Comparison of ENCODE assay signal across 9 cellular contexts in the genomic region with DNA sequence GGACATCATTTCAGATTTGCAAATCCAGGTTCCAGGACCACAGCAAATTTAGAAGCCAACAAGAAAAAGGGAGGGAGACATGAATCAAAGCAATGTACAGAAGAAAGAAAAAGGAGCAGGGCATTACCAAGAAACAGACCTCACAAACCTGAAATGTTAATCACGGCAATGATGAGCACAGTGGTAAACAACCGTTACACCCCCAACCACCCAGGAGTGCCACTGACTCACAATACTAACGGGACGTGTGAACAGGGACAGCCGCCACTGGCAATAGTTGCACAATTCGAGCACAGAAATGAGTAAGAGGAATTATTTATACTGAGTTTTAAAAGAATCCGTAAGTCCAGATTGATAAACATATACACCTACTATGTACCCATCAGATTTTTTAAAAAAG. TPM values are rescaled to one million over a fixed set of nuclear protein-coding genes. Genes with fewer than 3 reads are reported as not detected.
A peak's percentile ranks its signal among the peaks of the same experiment; 100 is the strongest.
DNase-seq lines count a peak whose midpoint lies in the region; ATAC-seq and TF ChIP-seq lines count a peak whose summit lies in the region.
"Had no signal": no experiment of that assay in that cellular context is flagged by ENCODE, and none has a peak within 500 bp of the region (broad histone marks: within the 10 kb centered on the region; RNA-seq: fewer than 3 reads in every experiment).

No MANE protein-coding gene starts in this region.

- H3K27me3 ChIP-seq in gastroesophageal sphincter, result no peaks in the 10 kb centered on the region

- H3K4me1 ChIP-seq in HEK293 (ENCODE audit: control insufficient read depth, insufficient read depth, low read length), result peaks cover 31% of the 10 kb centered on the region
- H3K4me1 ChIP-seq in gastroesophageal sphincter, result peaks cover 17 to 97% (median 43%) of the 10 kb centered on the region in 3 donors

- H3K36me3 ChIP-seq in HEK293 (ENCODE audit: control insufficient read depth in 2 of 2, insufficient read depth in 1 of 2, low read length in 2 of 2), result peaks cover 50 to 76% of the 10 kb centered on the region in 2 experiments
- H3K36me3 ChIP-seq in gastroesophageal sphincter, result peaks cover 0 to 38% of the 10 kb centered on the region in 2 donors

- H3K4me3 ChIP-seq in HEK293 (ENCODE audit: low read depth, low read length), result no peak overlapping the region
- no peak overlapping the region for H3K4me3 ChIP-seq in gastroesophageal sphincter

- H3K27me3 Mint-ChIP-seq in activated T-helper 1 cell treated with anti-CD3 and anti-CD28 coated beads, Interleukin-12 subunit alpha, Interleukin-12 subunit beta, Interleukin-2, Interleukin-4 antibody, amounts not matched to agents 30 ng/mL and 10 ng/mL and 1 ng/mL, durations not matched to agents 14 hours and 24 hours and 36 hours (ENCODE audit: insufficient read depth), result no peaks in the 10 kb centered on the region

- peaks cover 38% of the 10 kb centered on the region for H3K36me3 Mint-ChIP-seq in activated T-helper 1 cell treated with anti-CD3 and anti-CD28 coated beads, Interleukin-12 subunit alpha, Interleukin-12 subunit beta, Interleukin-2, Interleukin-4 antibody, amounts not matched to agents 30 ng/mL and 10 ng/mL and 1 ng/mL, durations not matched to agents 14 hours and 24 hours and 36 hours (ENCODE audit: low read depth)

- DNase-seq in activated T-helper 1 cell treated with anti-CD3 and anti-CD28 coated beads, Interleukin-12 subunit alpha, Interleukin-12 subunit beta, Interleukin-2, Interleukin-4 antibody, amounts not matched to agents 30 ng/mL and 10 ng/mL and 1 ng/mL, durations not matched to agents 14 hours and 24 hours and 36 hours (ENCODE audit: low spot score), result no peak
- DNase-seq in stimulated activated CD4-positive, alpha-beta T cell treated with anti-CD3 and anti-CD28 coated beads, Interleukin-4, amount 100 ng/mL, for 24 hours, result peak; percentile 49
- no peak for DNase-seq in OCI-M1 (lab: John Stamatoyannopoulos, UW)
- no peak for DNase-seq in activated CD4-positive, CD25-positive, alpha-beta regulatory T cell (lab: John Stamatoyannopoulos, UW)

- no peak overlapping the region for H3K4me3 Mint-ChIP-seq in activated T-helper 1 cell treated with anti-CD3 and anti-CD28 coated beads, Interleukin-12 subunit alpha, Interleukin-12 subunit beta, Interleukin-2, Interleukin-4 antibody, amounts not matched to agents 30 ng/mL and 10 ng/mL and 1 ng/mL, durations not matched to agents 14 hours and 24 hours and 36 hours

- peaks cover 66% of the 10 kb centered on the region for H3K4me1 Mint-ChIP-seq in activated T-helper 1 cell treated with anti-CD3 and anti-CD28 coated beads, Interleukin-12 subunit alpha, Interleukin-12 subunit beta, Interleukin-2, Interleukin-4 antibody, amounts not matched to agents 30 ng/mL and 10 ng/mL and 1 ng/mL, durations not matched to agents 14 hours and 24 hours and 36 hours (ENCODE audit: low read depth)

- no peak for TF ChIP-seq CTCF in HEK293 (tag by site-specific recombination; IDR thresholded peaks at IDR 0.05)
- no peak for TF ChIP-seq CTCF in gastroesophageal sphincter (IDR thresholded peaks at IDR 0.05)

- TF ChIP-seq EP300 in gastroesophageal sphincter (IDR thresholded peaks at IDR 0.05), result no peak

- WGBS in gastroesophageal sphincter (ENCODE audit: low coverage in 1 of 2), 2 donors, result 11 to 22% methylated on average over 7 of the region's 7 CpGs

- no peaks in the 10 kb centered on the region for H3K9me3 ChIP-seq in HEK293 (ENCODE audit: control insufficient read depth, insufficient read depth, low read depth, low read length)
- H3K9me3 ChIP-seq in gastroesophageal sphincter, result no peaks in the 10 kb centered on the region

- intact Hi-C loops in activated T-helper 1 cell treated with anti-CD3 and anti-CD28 coated beads, Interleukin-12 subunit alpha, Interleukin-12 subunit beta, Interleukin-2, Interleukin-4 antibody, amounts not matched to agents 30 ng/mL and 10 ng/mL and 1 ng/mL, durations not matched to agents 14 hours and 24 hours and 36 hours (cut with micrococcal nuclease), result loop anchor here (1.0 kb wide), 1 partner anchor 14 kb away; the partner anchor contains the start of gene USP22

- H3K27ac Mint-ChIP-seq in activated T-helper 1 cell treated with anti-CD3 and anti-CD28 coated beads, Interleukin-12 subunit alpha, Interleukin-12 subunit beta, Interleukin-2, Interleukin-4 antibody, amounts not matched to agents 30 ng/mL and 10 ng/mL and 1 ng/mL, durations not matched to agents 14 hours and 24 hours and 36 hours, result peak overlapping the region; percentile 62

- CTCF ChIA-PET in HEK293 (lab: Yijun Ruan, JAX), result no interaction called here

- POLR2A ChIA-PET in HEK293 (lab: Yijun Ruan, JAX), result no interaction called here

- no peak for TF ChIP-seq POLR2A in gastroesophageal sphincter (IDR thresholded peaks at IDR 0.05)

- H3K9me3 Mint-ChIP-seq in activated T-helper 1 cell treated with anti-CD3 and anti-CD28 coated beads, Interleukin-12 subunit alpha, Interleukin-12 subunit beta, Interleukin-2, Interleukin-4 antibody, amounts not matched to agents 30 ng/mL and 10 ng/mL and 1 ng/mL, durations not matched to agents 14 hours and 24 hours and 36 hours, result no peaks in the 10 kb centered on the region

- H3K27ac ChIP-seq in HEK293 (ENCODE audit: extremely low read depth, low read depth, low read length) (peak overlapping the region; percentile 43; the same call in 1 of the 2 replicates), gastroesophageal sphincter (peak overlapping the region in 3 of 4 donors; percentile 40 to 63 (median 58))
- H3K27ac ChIP-seq: KMS-11 had no signal

- ATAC-seq in gastroesophageal sphincter (peak; percentile 83), GM21723 (IDR thresholded peaks at IDR 0.05; ENCODE audit: unreplicated experiment) (no peak), HG03342 (IDR thresholded peaks at IDR 0.05; ENCODE audit: unreplicated experiment) (no peak)

TF ChIP-seq in HEK293, 187 proteins besides CTCF, POLR2A, EP300 and RAD21:
- no peak for TF ChIP-seq MYNN (tag by site-specific recombination; IDR thresholded peaks at IDR 0.05; ENCODE audit: borderline replicate concordance)
- TF ChIP-seq ZNF664 (tag by site-specific recombination; IDR thresholded peaks at IDR 0.05), result no peak
- TF ChIP-seq, protein P1, sequence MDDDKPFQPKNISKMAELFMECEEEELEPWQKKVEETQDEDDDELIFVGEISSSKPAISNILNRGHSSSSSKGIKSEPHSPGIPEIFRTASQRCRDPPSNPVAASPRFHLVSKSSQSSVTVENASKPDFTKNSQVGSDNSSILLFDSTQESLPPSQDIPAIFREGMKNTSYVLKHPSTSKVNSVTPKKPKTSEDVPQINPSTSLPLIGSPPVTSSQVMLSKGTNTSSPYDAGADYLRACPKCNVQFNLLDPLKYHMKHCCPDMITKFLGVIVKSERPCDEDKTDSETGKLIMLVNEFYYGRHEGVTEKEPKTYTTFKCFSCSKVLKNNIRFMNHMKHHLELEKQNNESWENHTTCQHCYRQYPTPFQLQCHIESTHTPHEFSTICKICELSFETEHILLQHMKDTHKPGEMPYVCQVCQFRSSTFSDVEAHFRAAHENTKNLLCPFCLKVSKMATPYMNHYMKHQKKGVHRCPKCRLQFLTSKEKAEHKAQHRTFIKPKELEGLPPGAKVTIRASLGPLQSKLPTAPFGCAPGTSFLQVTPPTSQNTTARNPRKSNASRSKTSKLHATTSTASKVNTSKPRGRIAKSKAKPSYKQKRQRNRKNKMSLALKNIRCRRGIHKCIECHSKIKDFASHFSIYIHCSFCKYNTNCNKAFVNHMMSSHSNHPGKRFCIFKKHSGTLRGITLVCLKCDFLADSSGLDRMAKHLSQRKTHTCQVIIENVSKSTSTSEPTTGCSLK (tag by site-specific recombination; IDR thresholded peaks at IDR 0.05), result no peak
- TF ChIP-seq ZNF10 (tag by site-specific recombination; IDR thresholded peaks at IDR 0.05), result no peak
- TF ChIP-seq ZBTB17 (tag by site-specific recombination; IDR thresholded peaks at IDR 0.05), result no peak
- no peak for TF ChIP-seq KLF9 (tag by site-specific recombination; IDR thresholded peaks at IDR 0.05; ENCODE audit: low read depth)
- no peak for TF ChIP-seq ZNF449 (tag by site-specific recombination; IDR thresholded peaks at IDR 0.05)
- TF ChIP-seq ZNF768 (tag by site-specific recombination; IDR thresholded peaks at IDR 0.05), result no peak
- no peak for TF ChIP-seq ZNF175 (tag by site-specific recombination; IDR thresholded peaks at IDR 0.05)
TF ChIP-seq in HEK293: peak in this region for 0.

RNA-seq across cellular contexts. Expression of gene USP22, which starts 13.8 kb away (rescaled TPM):
- total RNA-seq in activated T-helper 1 cell treated with anti-CD3 and anti-CD28 coated beads, Interleukin-12 subunit alpha, Interleukin-12 subunit beta, Interleukin-2, Interleukin-4 antibody, amounts not matched to agents 30 ng/mL and 10 ng/mL and 1 ng/mL, durations not matched to agents 14 hours and 24 hours and 36 hours, result 147 and 152 TPM in 2 replicates
- total RNA-seq in gastroesophageal sphincter, result 100 to 1,000 TPM; 101 to 128 (median 104) TPM
